8 cellular contexts compared by ENCODE assay signal in genomic region chr6:110179406-110180227, GRCh38. TPM values are rescaled to one million over a fixed set of nuclear protein-coding genes. Genes with fewer than 3 reads are reported as not detected.
DNase-seq lines count a peak whose midpoint lies in the region; ATAC-seq and TF ChIP-seq lines count a peak whose summit lies in the region.

Gene WASF1 (minus strand): TSS chr6:110179670. CDS start chr6:110127601, 52,069 bp downstream.

- no peak for TF ChIP-seq POLR2A in esophagus muscularis mucosa (IDR thresholded peaks at IDR 0.05; ENCODE audit: low read depth)

- intact Hi-C loops in esophagus muscularis mucosa (cut with DNase I): no loop called here

- peak; percentile 83 for ATAC-seq in GM21737 (IDR thresholded peaks at IDR 0.05; ENCODE audit: unreplicated experiment)

- peak within 1 kb of the TSS; percentile 82 for H3K9ac ChIP-seq in muscle layer of colon (ENCODE audit: low read length)

- H3K9me3 ChIP-seq in esophagus muscularis mucosa (no peaks in the 10 kb centered on the region), muscle layer of colon (ENCODE audit: low read length) (no peaks in the 10 kb centered on the region)

- no peaks in the 10 kb centered on the region for H3K27me3 ChIP-seq in esophagus muscularis mucosa
- H3K27me3 ChIP-seq in muscle layer of colon (ENCODE audit: control insufficient read depth in 1 of 2, insufficient read depth in 2 of 2, low read length in 2 of 2): no peaks in the 10 kb centered on the region

- H3K27ac ChIP-seq in esophagus muscularis mucosa (replicated peaks in 1 of 4) (peak within 1 kb of the TSS; percentile 83 to 91 (median 88)), muscle layer of colon (ENCODE audit: low read depth, low read length) (peak within 1 kb of the TSS; percentile 50)

- under 1% methylated on average over 27 of the region's 62 CpGs for WGBS in esophagus muscularis mucosa

- peak in 1 of 3 experiments; percentile 19 for TF ChIP-seq CTCF in esophagus muscularis mucosa (IDR thresholded peaks at IDR 0.05)

- TF ChIP-seq EP300 in esophagus muscularis mucosa (IDR thresholded peaks at IDR 0.05): no peak

- peak within 1 kb of the TSS; percentile 66 to 93 (median 88) for H3K4me3 ChIP-seq in esophagus muscularis mucosa
- peak within 1 kb of the TSS; percentile 92 for H3K4me3 ChIP-seq in muscle layer of colon (ENCODE audit: low read depth in 1 of 2, low read length in 2 of 2)

- peaks cover 26 to 47% (median 44%) of the 10 kb centered on the region in 4 donors for H3K4me1 ChIP-seq in esophagus muscularis mucosa
- H3K4me1 ChIP-seq in muscle layer of colon (ENCODE audit: insufficient read depth, low read length): peaks cover 32% of the 10 kb centered on the region

- DNase-seq in DMS153 (lab: John Stamatoyannopoulos, UW) (peak; percentile 98), KG1 (lab: John Stamatoyannopoulos, UW) (peak; percentile 96), esophagus muscularis mucosa (ENCODE audit: extremely low spot score) (peak; percentile 98)
- DNase-seq in activated T-cell treated with anti-CD3 and anti-CD28 coated beads, Interleukin-2, amount 50 U/mL, for 48 hours: peak; percentile 93 to 94
- DNase-seq in stimulated activated CD8-positive, alpha-beta memory T cell treated with anti-CD3 and anti-CD28 coated beads, Interleukin-7, amount 100 ng/mL, for 1 hour (ENCODE audit: low read depth in 2 of 2): peak; percentile 77 to 81

- no peaks in the 10 kb centered on the region for H3K36me3 ChIP-seq in esophagus muscularis mucosa
- no peaks in the 10 kb centered on the region for H3K36me3 ChIP-seq in muscle layer of colon (ENCODE audit: insufficient read depth, low read length)

TF ChIP-seq in PFSK-1, 5 proteins besides CTCF, POLR2A, EP300 and RAD21:
- TF ChIP-seq POLR2AphosphoS5 (IDR thresholded peaks at IDR 0.05; ENCODE audit: low read depth, low read length) (peak; percentile 89), SIN3A (IDR thresholded peaks at IDR 0.05; ENCODE audit: borderline replicate concordance, insufficient read depth, low read length) (0 out of 2 replicates have a peak, but pooled peaks have one; percentile 17), FOXP2 (optimal IDR thresholded peaks at IDR 0.05; ENCODE audit: borderline replicate concordance, extremely low read depth, extremely low read length, insufficient read depth) (peak; percentile 82), REST (IDR thresholded peaks at IDR 0.05; ENCODE audit: insufficient read depth in 1 of 2, low read depth in 2 of 2, low read length in 2 of 2) (no peak), TAF1 (IDR thresholded peaks at IDR 0.05; ENCODE audit: borderline replicate concordance, insufficient read depth, low read length) (peak; percentile 84; the same call in 1 of the 2 replicates)

RNA-seq across cellular contexts. Expression of gene WASF1, which starts in this region (rescaled TPM):
- polyA plus RNA-seq in PFSK-1 (2012; ENCODE audit: insufficient read length, low read depth): 16.8 TPM
- 10 to 100 TPM; 10.9 to 21.2 (median 11.8) TPM for total RNA-seq in esophagus muscularis mucosa

Comparison
In these comparisons a context has a peak if more than half of its experiments do, and no peak if none do; other contexts are left out.
1. Peak in every context shown above with its lines: DNase-seq, ATAC-seq, H3K4me3 ChIP-seq and H3K27ac ChIP-seq.